ENCODE assay signal across 9 cellular contexts in genomic region chr11:124895471-124895971, GRCh38. TPM values are rescaled to one million over a fixed set of nuclear protein-coding genes. Genes with fewer than 3 reads are reported as not detected.
DNase-seq lines count a peak whose midpoint lies in the region; ATAC-seq and TF ChIP-seq lines count a peak whose summit lies in the region.
"Had no signal": no experiment of that assay in that cellular context is flagged by ENCODE, and none has a peak within 500 bp of the region (broad histone marks: within the 10 kb centered on the region; RNA-seq: fewer than 3 reads in every experiment).

No MANE protein-coding gene starts in this region.

- H3K36me3 ChIP-seq in vagina = no peaks in the 10 kb centered on the region

- H3K27me3 ChIP-seq in right cardiac atrium (ENCODE audit: control insufficient read depth, insufficient read depth) (no peaks in the 10 kb centered on the region), vagina (no peaks in the 10 kb centered on the region)

- H3K27ac ChIP-seq in right cardiac atrium (ENCODE audit: low read length) = peak overlapping the region; percentile 46
- H3K27ac ChIP-seq in vagina = peak overlapping the region; percentile 60

- no peak for TF ChIP-seq CTCF in vagina (IDR thresholded peaks at IDR 0.05)

- peak overlapping the region; percentile 36 for H3K4me3 ChIP-seq in right cardiac atrium (ENCODE audit: low read length)
- H3K4me3 ChIP-seq in vagina = peak overlapping the region in 1 of 2 donors; percentile 30

- intact Hi-C loops in right cardiac atrium (cut with DNase I) = no loop called here
- intact Hi-C loops in left cardiac atrium (cut with DNase I) = no loop called here
- intact Hi-C loops in vagina (cut with DNase I) = no loop called here

- ATAC-seq in right cardiac atrium = no peak
- no peak for ATAC-seq in left cardiac atrium
- ATAC-seq in HG03097 (IDR thresholded peaks at IDR 0.05; ENCODE audit: low FRiP score, unreplicated experiment) = no peak
- ATAC-seq: esophagus mucosa had no signal

- WGBS in right cardiac atrium = 67% methylated on average over 20 of the region's 20 CpGs

- H3K9me3 ChIP-seq in right cardiac atrium (ENCODE audit: control insufficient read depth, low read length) (no peaks in the 10 kb centered on the region), vagina (no peaks in the 10 kb centered on the region)
- H3K9me3 ChIP-seq: Caco-2 had no signal

- peak in 1 of 3 donors; percentile 51 for DNase-seq in right cardiac atrium
- DNase-seq in left cardiac atrium = no peak
- peak; percentile 75 to 87 for DNase-seq in vagina (ENCODE audit: extremely low spot score in 2 of 2)
- DNase-seq: ACHN, Caco-2, NCI-H1417 had no signal

- peaks cover 11% of the 10 kb centered on the region for H3K4me1 ChIP-seq in right cardiac atrium (ENCODE audit: control insufficient read depth, insufficient read depth, low read length)
- peaks cover 9% of the 10 kb centered on the region for H3K4me1 ChIP-seq in vagina
- H3K4me1 ChIP-seq: Caco-2 had no signal

- no peak for TF ChIP-seq POLR2A in vagina (IDR thresholded peaks at IDR 0.05)

RNA-seq across cellular contexts. Expression of gene ROBO4, which starts 2.1 kb away (rescaled TPM):
- total RNA-seq in right cardiac atrium (10 to 100 TPM; 11.7 to 17.4 (median 15.0) TPM), left cardiac atrium (10 to 100 TPM; 18.9 to 43.3 TPM), vagina (39.8 TPM)
- 16.8 TPM for polyA plus RNA-seq in right cardiac atrium
- total RNA-seq: Caco-2, mesothelial cell of epicardium had no signal

RNA-seq across cellular contexts. Expression of gene HEPN1, which starts 23.5 kb away (rescaled TPM):
- total RNA-seq in right cardiac atrium = not detected
- polyA plus RNA-seq in right cardiac atrium = not detected
- not detected for total RNA-seq in left cardiac atrium
- not detected for total RNA-seq in vagina
- total RNA-seq: Caco-2, esophagus mucosa, mesothelial cell of epicardium had no signal

RNA-seq across cellular contexts. Expression of gene ROBO3, which starts 30.3 kb away (rescaled TPM):
- total RNA-seq in right cardiac atrium (10 to 100 TPM in 2 of 4 donors, 1 to 10 TPM in 2; 9.8 to 11.0 (median 10.2) TPM), left cardiac atrium (10 to 100 TPM; 11.1 to 11.5 TPM), vagina (18.9 TPM)
- 15.4 TPM for polyA plus RNA-seq in right cardiac atrium

RNA-seq across cellular contexts. Expression of gene HEPACAM, which starts 40.3 kb away (rescaled TPM):
- total RNA-seq in right cardiac atrium = 1 to 10 TPM in 1 of 4 donors, under 1 TPM in 3; 0.26 to 1.9 (median 0.38) TPM
- 0.43 TPM for polyA plus RNA-seq in right cardiac atrium
- total RNA-seq in left cardiac atrium = 1 to 10 TPM; 4.6 to 5.4 TPM
- 3.4 TPM for total RNA-seq in vagina
- total RNA-seq: esophagus mucosa, mesothelial cell of epicardium had no signal

RNA-seq across cellular contexts. Expression of gene CCDC15, which starts 58.5 kb away (rescaled TPM):
- total RNA-seq in right cardiac atrium (under 1 TPM; 0.17 to 0.47 (median 0.33) TPM), left cardiac atrium (under 1 TPM; 0.31 to 0.82 TPM), vagina (2.9 TPM)
- 0.09 TPM for polyA plus RNA-seq in right cardiac atrium
